ENCODE assay signal across 24 cellular contexts in the genomic region with DNA sequence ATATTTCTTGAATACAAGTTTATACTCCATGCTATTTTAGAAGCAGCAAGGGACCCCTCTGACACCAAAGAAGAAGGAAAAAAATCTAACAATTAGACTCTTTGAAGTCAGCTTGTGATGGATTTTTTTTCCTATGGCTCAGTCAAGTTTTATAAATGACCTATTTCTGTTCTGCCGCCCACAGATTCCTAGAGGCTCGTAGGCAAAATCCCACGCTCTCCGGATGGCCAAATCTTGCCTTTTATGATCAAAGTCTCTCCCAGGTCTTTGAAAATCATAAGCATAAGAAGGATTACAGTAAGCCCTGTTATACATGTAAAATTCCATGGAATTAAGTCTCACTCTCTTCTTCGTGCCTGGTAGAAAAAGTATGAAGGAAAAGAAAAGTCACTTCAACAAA. TPM values are rescaled to one million over a fixed set of nuclear protein-coding genes. Genes with fewer than 3 reads are reported as not detected.
DNase-seq lines count a peak whose midpoint lies in the region; TF ChIP-seq lines count a peak whose summit lies in the region.
"Had no signal": no experiment of that assay in that cellular context is flagged by ENCODE, and none has a peak within 500 bp of the region (broad histone marks: within the 10 kb centered on the region; RNA-seq: fewer than 3 reads in every experiment).

No MANE protein-coding gene starts in this region.

- no peaks in the 10 kb centered on the region for H3K27me3 ChIP-seq in esophagus muscularis mucosa
- H3K27me3 ChIP-seq in mucosa of rectum (ENCODE audit: control insufficient read depth in 2 of 2, insufficient read depth in 2 of 2, low read length in 2 of 2): no peaks in the 10 kb centered on the region
- H3K27me3 ChIP-seq in transverse colon: no peaks in the 10 kb centered on the region
- no peaks in the 10 kb centered on the region for H3K27me3 ChIP-seq in SJCRH30
- no peaks in the 10 kb centered on the region for H3K27me3 ChIP-seq in sigmoid colon
- H3K27me3 ChIP-seq: cardiac muscle cell, thyroid gland had no signal

- TF ChIP-seq POLR2A in esophagus muscularis mucosa (IDR thresholded peaks at IDR 0.05; ENCODE audit: low read depth) (no peak), transverse colon (IDR thresholded peaks at IDR 0.05) (no peak), sigmoid colon (IDR thresholded peaks at IDR 0.05) (no peak)

- H3K27ac ChIP-seq in esophagus muscularis mucosa (replicated peaks in 1 of 4) (peak overlapping the region; percentile 42 to 57 (median 45)), mucosa of rectum (ENCODE audit: low read depth in 2 of 2, low read length in 2 of 2) (peak overlapping the region; percentile 69 to 76), transverse colon (peak overlapping the region in 3 of 4 donors; percentile 61 to 69 (median 66)), SJCRH30 (no peak overlapping the region), sigmoid colon (peak overlapping the region in 1 of 4 donors; percentile 8)
- H3K27ac ChIP-seq: BLaER1 treated with 17β-estradiol and CSF1 and Interleukin-3, amounts not matched to agents 10 nM and 100 nM; cardiac muscle cell; KMS-11 had no signal

- intact Hi-C loops in esophagus muscularis mucosa (cut with DNase I) (loop anchor here (10.0 kb wide), 1 partner anchor 242 kb away; no protein-coding TSS in a partner anchor), transverse colon (cut with DNase I; ENCODE audit: low total_unique reads) (no loop called here), sigmoid colon (cut with DNase I) (no loop called here)

- in situ Hi-C loops in transverse colon (cut with MboI; ENCODE audit: low pct_ligation_motif_present in 1 of 4, low pct_unique_long_range_greater_than_20kb in 1 of 4, low sequenced_read_pairs in 3 of 4): no loop called here

- H3K9me3 ChIP-seq in esophagus muscularis mucosa: no peaks in the 10 kb centered on the region
- H3K9me3 ChIP-seq in mucosa of rectum (ENCODE audit: control insufficient read depth in 2 of 2, low read length in 2 of 2): no peaks in the 10 kb centered on the region
- no peaks in the 10 kb centered on the region for H3K9me3 ChIP-seq in transverse colon
- H3K9me3 ChIP-seq in SJCRH30 (replicated peaks): no peaks in the 10 kb centered on the region
- no peaks in the 10 kb centered on the region for H3K9me3 ChIP-seq in sigmoid colon
- H3K9me3 ChIP-seq: BLaER1 treated with 17β-estradiol and CSF1 and Interleukin-3, amounts not matched to agents 10 nM and 100 nM; thyroid gland had no signal

- TF ChIP-seq CTCF in esophagus muscularis mucosa (IDR thresholded peaks at IDR 0.05): no peak
- no peak for TF ChIP-seq CTCF in transverse colon (IDR thresholded peaks at IDR 0.05)
- no peak for TF ChIP-seq CTCF in sigmoid colon (IDR thresholded peaks at IDR 0.05)

- H3K36me3 ChIP-seq in esophagus muscularis mucosa (peaks cover 0 to 7% (median 2%) of the 10 kb centered on the region in 4 donors), mucosa of rectum (ENCODE audit: control insufficient read depth in 2 of 2, insufficient read depth in 2 of 2, low read length in 2 of 2) (no peaks in the 10 kb centered on the region), transverse colon (no peaks in the 10 kb centered on the region), SJCRH30 (no peaks in the 10 kb centered on the region), sigmoid colon (no peaks in the 10 kb centered on the region)
- H3K36me3 ChIP-seq: cardiac muscle cell, thyroid gland had no signal

- H3K4me3 ChIP-seq in esophagus muscularis mucosa (no peak overlapping the region), mucosa of rectum (ENCODE audit: low read length in 2 of 2) (no peak overlapping the region), transverse colon (no peak overlapping the region), SJCRH30 (no peak overlapping the region), sigmoid colon (no peak overlapping the region)
- H3K4me3 ChIP-seq: BLaER1 treated with 17β-estradiol and CSF1 and Interleukin-3, amounts not matched to agents 10 nM and 100 nM; cardiac muscle cell; thyroid gland had no signal

- peak; percentile 55 for DNase-seq in amniotic epithelial cell (ENCODE audit: low read depth)
- DNase-seq in esophagus muscularis mucosa (ENCODE audit: extremely low spot score): no peak
- DNase-seq in transverse colon: no peak
- no peak for DNase-seq in SJCRH30
- DNase-seq in sigmoid colon: no peak
- no peak for DNase-seq in pons (ENCODE audit: low spot score)
- DNase-seq: activated CD4-positive, CD25-positive, alpha-beta regulatory T cell; activated CD8-positive, alpha-beta memory T cell treated with anti-CD3 and anti-CD28 coated beads, Interleukin-2, amount 10 ng/mL, durations not matched to agents 7 days and 5 days; activated naive CD4-positive, alpha-beta T cell treated with anti-CD3 and anti-CD28 coated beads, Interleukin-2, amount 10 ng/mL, durations not matched to agents 7 days and 5 days; amniotic stem cell; DMS79 treated with DMSO at 0.1 percent for 48 hours; GF-D8; NCI-H1436; NCI-H2081 treated with DMSO at 0.1 percent for 48 hours; NCI-H345; NCI-H774; RPMI8226; stimulated activated naive CD8-positive, alpha-beta T cell treated with anti-CD3 and anti-CD28 coated beads, Interleukin-15, Interleukin-2, amounts not matched to agents 100 U/mL and 50 U/mL, for 24 hours; T-cell had no signal

- H3K4me1 ChIP-seq in esophagus muscularis mucosa (peaks cover 24 to 47% (median 43%) of the 10 kb centered on the region in 4 donors), mucosa of rectum (ENCODE audit: control insufficient read depth in 2 of 2, insufficient read depth in 2 of 2, low read length in 2 of 2) (peaks cover 21 to 31% of the 10 kb centered on the region in 2 donors), transverse colon (peaks cover 0 to 38% (median 20%) of the 10 kb centered on the region in 4 donors), SJCRH30 (no peaks in the 10 kb centered on the region), sigmoid colon (peaks cover 0 to 20% (median 12%) of the 10 kb centered on the region in 4 donors)

- TF ChIP-seq EP300 in esophagus muscularis mucosa (IDR thresholded peaks at IDR 0.05) (no peak), transverse colon (IDR thresholded peaks at IDR 0.05; ENCODE audit: low read depth) (no peak), sigmoid colon (IDR thresholded peaks at IDR 0.05) (no peak)

- no peak overlapping the region for H3K9ac ChIP-seq in mucosa of rectum (ENCODE audit: low read depth in 1 of 2, low read length in 2 of 2)
- H3K9ac ChIP-seq: BLaER1 treated with 17β-estradiol and CSF1 and Interleukin-3, amounts not matched to agents 10 nM and 100 nM; KMS-11 had no signal

- WGBS in esophagus muscularis mucosa: 39% methylated on average over 5 of the region's 5 CpGs
- WGBS in transverse colon (ENCODE audit: low coverage in 1 of 2), 2 donors: 56 to 73% methylated on average over 5 of the region's 5 CpGs
- WGBS in sigmoid colon, 2 donors: 76 to 93% methylated on average over 5 of the region's 5 CpGs

RNA-seq across cellular contexts. Expression of gene ASB13, which starts 33.2 kb away (rescaled TPM):
- total RNA-seq in esophagus muscularis mucosa (10 to 100 TPM; 15.4 to 24.0 (median 17.4) TPM), transverse colon (10 to 100 TPM; 14.5 to 73.3 (median 61.0) TPM), sigmoid colon (10 to 100 TPM; 13.2 to 23.5 (median 17.1) TPM)
- 1.2 and 1.3 TPM in 2 replicates for total RNA-seq in SJCRH30 (2014; rRNA removed; shearing (Covaris generic))
- polyA plus RNA-seq in sigmoid colon: 10 to 100 TPM; 26.5 to 52.0 (median 48.0) TPM

RNA-seq across cellular contexts. Expression of gene TASOR2, which starts 51.5 kb away (rescaled TPM):
- total RNA-seq in esophagus muscularis mucosa (10 to 100 TPM; 56.9 to 66.3 (median 63.9) TPM), transverse colon (100 to 1,000 TPM in 1 of 4 donors, 10 to 100 TPM in 3; 55.0 to 106 (median 75.9) TPM), sigmoid colon (10 to 100 TPM; 56.6 to 66.7 (median 58.8) TPM)
- 63.2 and 73.8 TPM in 2 replicates for total RNA-seq in SJCRH30 (2014; rRNA removed; shearing (Covaris generic))
- polyA plus RNA-seq in sigmoid colon: 10 to 100 TPM in 1 of 3 donors, 1 to 10 TPM in 2; 3.5 to 12.7 (median 4.8) TPM
